In the genomic region with DNA sequence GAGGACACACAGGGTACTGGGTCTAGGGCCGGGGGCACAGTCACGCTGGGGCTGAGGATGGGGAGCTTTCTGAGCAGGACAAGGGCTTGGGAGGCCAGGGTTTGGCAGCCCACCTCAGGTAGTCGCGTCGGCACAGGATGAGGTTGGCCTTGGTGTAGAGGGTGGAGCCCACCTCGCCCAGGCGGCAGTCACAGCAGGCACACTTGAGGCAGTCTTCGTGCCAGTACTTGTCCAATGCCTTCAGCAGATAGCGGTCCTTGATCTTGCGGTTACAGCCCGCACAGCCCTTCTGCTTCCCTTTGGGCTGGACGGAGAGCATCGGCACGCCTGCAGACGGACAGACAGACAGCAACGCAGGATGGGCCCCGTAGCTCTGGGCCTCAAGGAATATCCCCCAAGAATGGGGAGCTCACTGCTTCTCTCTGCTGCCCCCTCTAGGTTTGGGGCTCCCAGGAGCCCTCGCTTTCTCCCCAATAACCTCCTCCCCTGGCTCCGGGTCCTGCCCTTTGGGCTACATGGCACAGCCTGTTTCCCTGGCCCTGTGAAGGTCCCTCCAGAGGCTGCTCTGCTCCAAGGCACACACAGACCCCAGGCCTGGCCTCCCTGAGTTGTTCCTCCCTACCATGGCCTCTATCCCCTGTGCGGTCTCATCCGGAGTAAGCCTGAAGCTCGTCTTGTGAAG, we compare ENCODE assay signal across 34 cellular contexts. TPM values are rescaled to one million over a fixed set of nuclear protein-coding genes. Genes with fewer than 3 reads are reported as not detected.
DNase-seq lines count a peak whose midpoint lies in the region; ATAC-seq and TF ChIP-seq lines count a peak whose summit lies in the region.
"Had no signal": no experiment of that assay in that cellular context is flagged by ENCODE, and none has a peak within 500 bp of the region (broad histone marks: within the 10 kb centered on the region; RNA-seq: fewer than 3 reads in every experiment).

No MANE protein-coding gene starts in this region.

- no peaks in the 10 kb centered on the region; the same call in 1 of the 2 replicates for H3K27me3 ChIP-seq in OCI-LY3 (ENCODE audit: low read depth, low read length)
- no peaks in the 10 kb centered on the region for H3K27me3 ChIP-seq in stomach smooth muscle (ENCODE audit: control insufficient read depth in 1 of 2, insufficient read depth in 2 of 2, low read length in 2 of 2)
- H3K27me3 ChIP-seq: cardiac muscle cell, Peyer's patch had no signal

- H3K9me3 ChIP-seq in OCI-LY3 (ENCODE audit: insufficient read depth, low read length) (no peaks in the 10 kb centered on the region), stomach smooth muscle (ENCODE audit: control insufficient read depth in 2 of 2, low read length in 2 of 2) (no peaks in the 10 kb centered on the region)
- H3K9me3 ChIP-seq: Caco-2, esophagus squamous epithelium, HAP-1, heart right ventricle, Peyer's patch had no signal

- H3K9ac ChIP-seq in OCI-LY3 (ENCODE audit: low read length), result no peak overlapping the region
- no peak overlapping the region for H3K9ac ChIP-seq in stomach smooth muscle (ENCODE audit: low read length in 2 of 2)

- no peak overlapping the region for H3K4me2 ChIP-seq in OCI-LY3 (ENCODE audit: low read length)

- H3K27ac ChIP-seq in OCI-LY3 (ENCODE audit: low read length), result no peak overlapping the region
- peak overlapping the region; percentile 46 for H3K27ac ChIP-seq in stomach smooth muscle (ENCODE audit: low read length)
- H3K27ac ChIP-seq: 22Rv1, cardiac muscle cell, esophagus squamous epithelium, heart right ventricle, Peyer's patch had no signal

- H3K4me3 ChIP-seq in OCI-LY3 (ENCODE audit: low read length) (no peak overlapping the region), epithelial cell of proximal tubule (ENCODE audit: low read depth, low read length) (no peak overlapping the region), stomach smooth muscle (ENCODE audit: low read length in 2 of 2) (no peak overlapping the region)
- H3K4me3 ChIP-seq: cardiac muscle cell, esophagus squamous epithelium, HAP-1, heart right ventricle, Peyer's patch had no signal

- H3K4me1 ChIP-seq in OCI-LY3 (ENCODE audit: low read length) (peaks cover 26% of the 10 kb centered on the region), stomach smooth muscle (ENCODE audit: control insufficient read depth, insufficient read depth, low read length) (peaks cover 43% of the 10 kb centered on the region)
- H3K4me1 ChIP-seq: Caco-2, Peyer's patch had no signal

- TF ChIP-seq CTCF in OCI-LY3 (IDR thresholded peaks at IDR 0.05; ENCODE audit: low read depth, low read length), result peak; percentile 11; the same call in 1 of the 2 replicates
- peak; percentile 4 for TF ChIP-seq CTCF in epithelial cell of proximal tubule (conservative IDR thresholded peaks at IDR 0.05; ENCODE audit: low read depth, low read length)

- H3K36me3 ChIP-seq in OCI-LY3 (replicated peaks; ENCODE audit: low read depth, low read length), result no peaks in the 10 kb centered on the region
- no peaks in the 10 kb centered on the region for H3K36me3 ChIP-seq in stomach smooth muscle (ENCODE audit: control insufficient read depth in 2 of 2, insufficient read depth in 2 of 2, low read length in 2 of 2)
- H3K36me3 ChIP-seq: cardiac muscle cell, esophagus squamous epithelium, HAP-1, heart right ventricle, Peyer's patch had no signal

- ATAC-seq in GM21723 (IDR thresholded peaks at IDR 0.05; ENCODE audit: unreplicated experiment) (no peak), GM18873 (IDR thresholded peaks at IDR 0.05; ENCODE audit: low FRiP score, unreplicated experiment) (no peak), GM18870 (IDR thresholded peaks at IDR 0.05; ENCODE audit: unreplicated experiment) (no peak)
- ATAC-seq: activated T-helper 17 cell treated with anti-CD3 and anti-CD28 coated beads, Interleukin-2, amount 50 U/mL, for 72 hours; naive thymus-derived CD8-positive, alpha-beta T cell; stimulated activated effector memory CD8-positive, alpha-beta T cell treated with anti-CD3 and anti-CD28 coated beads, Interleukin-12 subunit alpha, Interleukin-12 subunit beta, amount 100 ng/mL, for 72 hours had no signal

- no peaks in the 10 kb centered on the region for H4K20me1 ChIP-seq in OCI-LY3 (ENCODE audit: insufficient read depth, low read length)

- no peaks in the 10 kb centered on the region for H3K79me2 ChIP-seq in OCI-LY3 (ENCODE audit: low read length)

- H2AFZ ChIP-seq in OCI-LY3 (ENCODE audit: low read depth, low read length), result no peak overlapping the region

- DNase-seq in DMS 273 (lab: John Stamatoyannopoulos, UW; ENCODE audit: unreplicated experiment), result peak; percentile 28
- no peak for DNase-seq in DMS 273 treated with DMSO at 0.1 percent for 48 hours (lab: John Stamatoyannopoulos, UW)
- DNase-seq in epithelial cell of proximal tubule (ENCODE audit: low read depth), result no peak
- DNase-seq: activated CD4-positive, alpha-beta T cell treated with anti-CD3 and anti-CD28 coated beads for 4 hours; aorta; C1 segment of cervical spinal cord; Caco-2; cortex of kidney; endodermal cell; esophagus squamous epithelium; foreskin melanocyte; heart right ventricle; NCI-H1436 treated with DMSO at 0.1 percent for 48 hours; NCI-H2081 treated with DMSO at 0.1 percent for 48 hours; NCI-H748 treated with DMSO at 0.1 percent for 48 hours; Peyer's patch had no signal

RNA-seq across cellular contexts. Expression of a gene that starts 33.4 kb away (rescaled TPM):
- not detected in 2 replicates for total RNA-seq in epithelial cell of proximal tubule
- total RNA-seq: activated T-helper 17 cell treated with anti-CD3 and anti-CD28 coated beads, Interleukin-2, amount 50 U/mL, for 72 hours; aorta; Caco-2; Daoy; esophagus squamous epithelium; kidney; LHCN-M2; liver; mononuclear cell; naive thymus-derived CD8-positive, alpha-beta T cell; omental fat pad; Peyer's patch; subcutaneous adipose tissue had no signal
